Comparison of ENCODE assay signal across 8 cellular contexts in genomic region chr14:37874429-37875109, GRCh38.
A peak's percentile ranks its signal among the peaks of the same experiment; 100 is the strongest.
DNase-seq lines count a peak whose midpoint lies in the region; ATAC-seq lines count a peak whose summit lies in the region.

No MANE protein-coding gene starts in this region.

- ATAC-seq in GM18907 (IDR thresholded peaks at IDR 0.05; ENCODE audit: unreplicated experiment) (peak; percentile 97), HG03103 (IDR thresholded peaks at IDR 0.05; ENCODE audit: low read depth, unreplicated experiment) (peak; percentile 95), left lobe of liver (peak; percentile 93)
- ATAC-seq in central memory CD8-positive, alpha-beta T cell (replicated peaks; ENCODE audit: extremely low read depth, poor library complexity, severe bottlenecking) = peak; percentile 70

- DNase-seq in AG20443 (ENCODE audit: low spot score) (peak; percentile 85), NCI-H2227 (lab: John Stamatoyannopoulos, UW; ENCODE audit: unreplicated experiment) (peak; percentile 67), left lobe of liver (ENCODE audit: low spot score) (peak; percentile 87)
- peak; percentile 20 to 63 (median 42) for DNase-seq in activated CD4-positive, CD25-positive, alpha-beta regulatory T cell (lab: John Stamatoyannopoulos, UW)
- peak; percentile 56 to 61 for DNase-seq in central memory CD8-positive, alpha-beta T cell (ENCODE audit: low spot score in 2 of 2)
- peak; percentile 68 to 86 for DNase-seq in stimulated activated CD4-positive, alpha-beta T cell treated with anti-CD3 and anti-CD28 coated beads, Interleukin-4, amount 100 ng/mL, for 48 hours (ENCODE audit: low read depth in 2 of 2)

- no peaks in the 10 kb centered on the region for H3K36me3 Mint-ChIP-seq in central memory CD8-positive, alpha-beta T cell (ENCODE audit: insufficient read depth)

- H3K27ac Mint-ChIP-seq in central memory CD8-positive, alpha-beta T cell (ENCODE audit: low read depth) = no peak overlapping the region

- H3K4me3 Mint-ChIP-seq in central memory CD8-positive, alpha-beta T cell = no peak overlapping the region

- no peaks in the 10 kb centered on the region for H3K9me3 Mint-ChIP-seq in central memory CD8-positive, alpha-beta T cell

- peaks cover under 1% of the 10 kb centered on the region for H3K27me3 Mint-ChIP-seq in central memory CD8-positive, alpha-beta T cell

- H3K4me1 Mint-ChIP-seq in central memory CD8-positive, alpha-beta T cell = peaks cover 7% of the 10 kb centered on the region

Comparison
In these comparisons a context has a peak if more than half of its experiments do, and no peak if none do; other contexts are left out.
1. Peak in every context shown above with its lines: DNase-seq and ATAC-seq.